In the genomic region with DNA sequence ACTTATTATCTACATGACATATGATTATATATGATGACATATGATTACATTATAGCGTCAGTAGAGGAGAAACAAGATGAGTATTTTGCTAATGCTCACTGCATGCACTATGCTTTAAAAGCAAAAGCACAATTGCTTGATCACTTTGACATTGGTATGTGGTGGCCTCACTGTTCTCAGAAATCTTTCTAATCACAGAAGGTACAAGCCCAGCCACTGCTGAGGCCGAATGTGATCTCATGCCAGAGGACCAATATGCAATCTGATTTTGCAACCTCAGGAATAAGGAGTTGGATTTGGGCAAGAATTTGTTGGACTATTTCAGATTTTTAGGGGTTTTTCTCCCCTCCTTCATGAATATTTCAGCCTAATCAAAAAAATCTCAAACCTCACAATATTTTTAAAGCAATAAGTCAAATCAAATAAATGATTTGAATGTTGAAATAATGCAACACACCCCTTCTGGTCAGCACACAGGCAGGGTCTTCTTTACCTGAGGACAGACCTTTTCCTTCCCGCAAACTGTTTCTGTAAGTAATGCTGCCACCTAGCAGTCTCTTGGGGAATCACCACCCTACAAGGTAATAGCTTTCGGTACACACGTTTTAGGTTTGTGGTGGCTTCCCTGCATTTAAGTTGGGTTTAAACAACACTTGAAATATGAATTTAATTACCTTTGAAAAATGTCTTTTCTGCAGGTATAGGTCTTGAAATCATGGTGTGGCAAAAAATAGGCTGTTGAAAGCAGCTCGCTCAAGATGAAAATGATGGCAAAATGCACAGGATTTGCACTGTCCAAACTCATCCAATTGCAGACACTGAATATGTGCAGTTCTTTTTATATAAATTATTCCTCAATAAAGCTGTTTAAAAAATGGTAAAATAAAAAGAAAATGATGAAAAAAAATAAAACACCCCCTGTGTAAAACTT, we compare ENCODE assay signal across 8 cellular contexts. TPM values are rescaled to one million over a fixed set of nuclear protein-coding genes. Genes with fewer than 3 reads are reported as not detected.
A peak's percentile ranks its signal among the peaks of the same experiment; 100 is the strongest.
DNase-seq lines count a peak whose midpoint lies in the region; ATAC-seq, FAIRE-seq and TF ChIP-seq lines count a peak whose summit lies in the region.

No MANE protein-coding gene starts in this region.

- TF ChIP-seq EP300 in GM12878 (IDR thresholded peaks at IDR 0.05; ENCODE audit: borderline replicate concordance in 1 of 2, control insufficient read depth in 1 of 2, low read depth in 2 of 2, low read length in 2 of 2), result no peak

- DNase-seq in SIG-M5 treated with dmso at 0.1 percent for 504 hours (lab: John Stamatoyannopoulos, UW; ENCODE audit: unreplicated experiment) (peak; percentile 29), SIG-M5 (lab: John Stamatoyannopoulos, UW) (no peak), H4 (ENCODE audit: low spot score) (peak; percentile 27), NCI-H69 (lab: John Stamatoyannopoulos, UW) (peak; percentile 50), GM12878 (ENCODE audit: low read depth, low spot score) (no peak), left lung (no peak), hepatic stellate cell (ENCODE audit: low spot score) (no peak)

- H3K4me1 ChIP-seq in GM12878 (ENCODE audit: control insufficient read depth, insufficient read depth, low read length), result no peaks in the 10 kb centered on the region
- H3K4me1 ChIP-seq in left lung, result no peaks in the 10 kb centered on the region

- H3K9me3 ChIP-seq in GM12878 (replicated peaks; ENCODE audit: control insufficient read depth, insufficient read depth, low read length) (no peaks in the 10 kb centered on the region), left lung (no peaks in the 10 kb centered on the region)

- H3K36me3 ChIP-seq in GM12878 (ENCODE audit: control insufficient read depth in 2 of 2, insufficient read depth in 2 of 2, low read length in 1 of 2) (no peaks in the 10 kb centered on the region), left lung (no peaks in the 10 kb centered on the region)

- H3K4me3 ChIP-seq in GM12878, result no peak overlapping the region
- H3K4me3 ChIP-seq in left lung, result no peak overlapping the region

- no peak overlapping the region for H3K9ac ChIP-seq in GM12878 (ENCODE audit: control insufficient read depth, insufficient read depth, low read length)

- WGBS in GM12878 (ENCODE audit: insufficient coverage, insufficient replicate concordance, low lambda C conversion rate, missing lambda C conversion rate), result 18% methylated on average over 6 of the region's 6 CpGs

- SMC1A ChIA-PET in GM12878 (lab: Charles Lee; ENCODE audit: uncharacterized antibody, unreplicated experiment), result interaction anchor here (0.7 to 4.4 kb wide), 36 partner anchors 9 to 287 kb away, joined by 3 to 43 read pairs (median 4); no protein-coding TSS in a partner anchor

- no peak overlapping the region for H2AFZ ChIP-seq in GM12878 (ENCODE audit: control insufficient read depth, low read depth, low read length)

- TF ChIP-seq RAD21 in GM12878 (IDR thresholded peaks at IDR 0.05; ENCODE audit: insufficient read depth, low read depth, low read length), result peak; percentile 86

- H3K27ac ChIP-seq in GM12878 (ENCODE audit: control insufficient read depth, insufficient read depth) (no peak overlapping the region), left lung (no peak overlapping the region)

- TF ChIP-seq CTCF in GM12878 (IDR thresholded peaks at IDR 0.05 in 2 of 3, conservative IDR thresholded peaks at IDR 0.05 in 1 of 3; ENCODE audit: control insufficient read depth in 2 of 3, extremely low read depth in 1 of 3, insufficient read depth in 1 of 3, low read depth in 3 of 3, low read length in 3 of 3) (peak; percentile 81 to 85 (median 82)), left lung (IDR thresholded peaks at IDR 0.05) (peak; percentile 56 to 68)

- CTCF ChIA-PET in GM12878 (lab: Yijun Ruan, JAX), result interaction anchor here (0.6 to 4.4 kb wide), 59 partner anchors 9 to 788 kb away, joined by 3 to 84 read pairs (median 4); a partner anchor contains a TSS

- POLR2A ChIA-PET in GM12878 (lab: Charles Lee), result no interaction called here

- intact Hi-C loops in GM12878 (cut with micrococcal nuclease; ENCODE audit: unreplicated experiment) (loop anchor here (1.0 to 5.0 kb wide), 2 partner anchors 133 to 215 kb away; no protein-coding TSS in a partner anchor), left lung (cut with DNase I) (no loop called here)

- no peaks in the 10 kb centered on the region for H3K79me2 ChIP-seq in GM12878 (ENCODE audit: control insufficient read depth, insufficient read depth, low read length)

- peak; percentile 88 for ATAC-seq in GM12878
- peak; percentile 91 for ATAC-seq in left lung
- ATAC-seq in HG03280 (IDR thresholded peaks at IDR 0.05; ENCODE audit: unreplicated experiment), result no peak

- RAD21 ChIA-PET in GM12878 (lab: Charles Lee; ENCODE audit: unreplicated experiment), result interaction anchor here (0.8 to 3.1 kb wide), 22 partner anchors 9 to 235 kb away, joined by 3 to 16 read pairs (median 4); no protein-coding TSS in a partner anchor

- H4K20me1 ChIP-seq in GM12878 (ENCODE audit: control insufficient read depth, insufficient read depth), result no peaks in the 10 kb centered on the region

- BruUV-seq in GM12878 (replicated peaks; lab: Mats Ljungman, UMichigan), result no TSS peak

- H3K27me3 ChIP-seq in GM12878 (replicated peaks in 1 of 2; ENCODE audit: control insufficient read depth in 2 of 2, insufficient read depth in 2 of 2, low read length in 1 of 2), result no peaks in the 10 kb centered on the region
- H3K27me3 ChIP-seq in left lung, result peaks cover 0 to 7% of the 10 kb centered on the region in 2 donors

- no peak overlapping the region for H3K4me2 ChIP-seq in GM12878 (ENCODE audit: control insufficient read depth, insufficient read depth)

- TF ChIP-seq POLR2A in GM12878 (IDR thresholded peaks at IDR 0.05; ENCODE audit: low read depth, low read length), result no peak

- peak; percentile 74 for FAIRE-seq in GM12878 (lab: Jason Lieb, UNC)

- in situ Hi-C loops in GM12878 (cut with MboI), result loop anchor here (5.0 kb wide), 1 partner anchor 213 kb away; no protein-coding TSS in a partner anchor

TF ChIP-seq in GM12878, 131 proteins besides CTCF, POLR2A, EP300 and RAD21 (continues in another document):
- TF ChIP-seq SMAD1 (IDR thresholded peaks at IDR 0.05; ENCODE audit: low read depth, partially characterized antibody), result no peak
- no peak for TF ChIP-seq ZNF622 (IDR thresholded peaks at IDR 0.05)
- TF ChIP-seq, protein P1, sequence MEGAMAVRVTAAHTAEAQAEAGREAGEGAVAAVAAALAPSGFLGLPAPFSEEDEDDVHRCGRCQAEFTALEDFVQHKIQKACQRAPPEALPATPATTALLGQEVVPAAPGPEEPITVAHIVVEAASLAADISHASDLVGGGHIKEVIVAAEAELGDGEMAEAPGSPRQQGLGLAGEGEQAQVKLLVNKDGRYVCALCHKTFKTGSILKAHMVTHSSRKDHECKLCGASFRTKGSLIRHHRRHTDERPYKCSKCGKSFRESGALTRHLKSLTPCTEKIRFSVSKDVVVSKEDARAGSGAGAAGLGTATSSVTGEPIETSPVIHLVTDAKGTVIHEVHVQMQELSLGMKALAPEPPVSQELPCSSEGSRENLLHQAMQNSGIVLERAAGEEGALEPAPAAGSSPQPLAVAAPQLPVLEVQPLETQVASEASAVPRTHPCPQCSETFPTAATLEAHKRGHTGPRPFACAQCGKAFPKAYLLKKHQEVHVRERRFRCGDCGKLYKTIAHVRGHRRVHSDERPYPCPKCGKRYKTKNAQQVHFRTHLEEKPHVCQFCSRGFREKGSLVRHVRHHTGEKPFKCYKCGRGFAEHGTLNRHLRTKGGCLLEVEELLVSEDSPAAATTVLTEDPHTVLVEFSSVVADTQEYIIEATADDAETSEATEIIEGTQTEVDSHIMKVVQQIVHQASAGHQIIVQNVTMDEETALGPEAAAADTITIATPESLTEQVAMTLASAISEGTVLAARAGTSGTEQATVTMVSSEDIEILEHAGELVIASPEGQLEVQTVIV (IDR thresholded peaks at IDR 0.05; ENCODE audit: borderline replicate concordance, partially characterized antibody), result no peak
- TF ChIP-seq, protein P2, sequence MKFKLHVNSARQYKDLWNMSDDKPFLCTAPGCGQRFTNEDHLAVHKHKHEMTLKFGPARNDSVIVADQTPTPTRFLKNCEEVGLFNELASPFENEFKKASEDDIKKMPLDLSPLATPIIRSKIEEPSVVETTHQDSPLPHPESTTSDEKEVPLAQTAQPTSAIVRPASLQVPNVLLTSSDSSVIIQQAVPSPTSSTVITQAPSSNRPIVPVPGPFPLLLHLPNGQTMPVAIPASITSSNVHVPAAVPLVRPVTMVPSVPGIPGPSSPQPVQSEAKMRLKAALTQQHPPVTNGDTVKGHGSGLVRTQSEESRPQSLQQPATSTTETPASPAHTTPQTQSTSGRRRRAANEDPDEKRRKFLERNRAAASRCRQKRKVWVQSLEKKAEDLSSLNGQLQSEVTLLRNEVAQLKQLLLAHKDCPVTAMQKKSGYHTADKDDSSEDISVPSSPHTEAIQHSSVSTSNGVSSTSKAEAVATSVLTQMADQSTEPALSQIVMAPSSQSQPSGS (IDR thresholded peaks at IDR 0.05; ENCODE audit: low read length), result no peak
- no peak for TF ChIP-seq EED (IDR thresholded peaks at IDR 0.05; ENCODE audit: low read depth)
- TF ChIP-seq HDGF (IDR thresholded peaks at IDR 0.05), result no peak
- TF ChIP-seq MXI1 (IDR thresholded peaks at IDR 0.05; ENCODE audit: low read depth, low read length), result no peak
- peak; percentile 30 for TF ChIP-seq RUNX3 (IDR thresholded peaks at IDR 0.05; ENCODE audit: low read length)
- peak; percentile 64; the same call in 1 of the 2 replicates for TF ChIP-seq SMC3 (IDR thresholded peaks at IDR 0.05; ENCODE audit: borderline replicate concordance, low read length)

RNA-seq across cellular contexts. Expression of a gene that starts 4.8 kb away (rescaled TPM):
- total RNA-seq in H4 (2014; rRNA removed; shearing (Covaris generic)), result not detected in 2 replicates
- total RNA-seq in GM12878 (2013; cell fraction: nucleolus; rRNA removed), result not detected in 2 replicates
- not detected in 2 replicates for total RNA-seq in GM12878 (2014; rRNA removed)
- total RNA-seq in GM12878 (2014; rRNA removed; fragmentation: Illumina TruSeq; extraction: Trizol), result not detected in 2 replicates
- total RNA-seq in GM12878 (2021), result not detected in 2 replicates
- polyA plus RNA-seq in GM12878 (2011; ENCODE audit: low read depth), result not detected
- 0.05 and 0.07 TPM in 2 replicates for polyA plus RNA-seq in GM12878 (2011; rRNA removed)
- polyA plus RNA-seq in GM12878 (2011; cell fraction: cytosol; rRNA removed), result not detected in 2 replicates
- 0.15 and 0.29 TPM in 2 replicates for polyA plus RNA-seq in GM12878 (2011; cell fraction: nucleus; rRNA removed)
- 0.15 and 0.24 TPM in 2 replicates for polyA plus RNA-seq in GM12878 (2012)
- not detected in 2 replicates for polyA plus RNA-seq in GM12878 (2014; fragmentation: Illumina TruSeq; extraction: Trizol)
- polyA plus RNA-seq in GM12878 (2014; fragmentation: Nextera tagmentation; extraction: Ambion mirVana), result not detected
- polyA plus RNA-seq in GM12878 (2014; rRNA removed), result not detected in 2 replicates
- under 1 TPM in 1 of 2 experiments, not detected in 1; 0.16 TPM for polyA plus RNA-seq in GM12878 (2016; fragmentation: Nextera tagmentation; extraction: Ambion mirVana)
- not detected in 2 replicates for polyA minus RNA-seq in GM12878 (2011; rRNA and poly(A)+ RNA removed)
- polyA minus RNA-seq in GM12878 (2011; cell fraction: cytosol; rRNA and poly(A)+ RNA removed), result not detected in 2 replicates
- not detected in 2 replicates for polyA minus RNA-seq in GM12878 (2011; cell fraction: nucleus; rRNA and poly(A)+ RNA removed)
- total RNA-seq in left lung, result 1 to 10 TPM in 1 of 2 donors, under 1 TPM in 1; 0.92 to 3.5 TPM

Comparison
In these comparisons a context has a peak if more than half of its experiments do, and no peak if none do; other contexts are left out.
1. DNase-seq: peak in SIG-M5 treated with dmso at 0.1 percent for 504 hours (single experiment), H4 (single experiment) and NCI-H69 (single experiment); none in SIG-M5 (single experiment), GM12878 (single experiment), left lung (0 of 2) and hepatic stellate cell (single experiment).